In genomic region chr1:100075773-100076172, GRCh38 we compare ENCODE assay signal across 1 cellular context.
A peak's percentile ranks its signal among the peaks of the same experiment; 100 is the strongest.
TF ChIP-seq lines count a peak whose summit lies in the region.

No MANE protein-coding gene starts in this region.

TF ChIP-seq in GM12878, 131 proteins besides CTCF, POLR2A, EP300 and RAD21 (continued from another document and continues in another):
- TF ChIP-seq, protein P1, sequence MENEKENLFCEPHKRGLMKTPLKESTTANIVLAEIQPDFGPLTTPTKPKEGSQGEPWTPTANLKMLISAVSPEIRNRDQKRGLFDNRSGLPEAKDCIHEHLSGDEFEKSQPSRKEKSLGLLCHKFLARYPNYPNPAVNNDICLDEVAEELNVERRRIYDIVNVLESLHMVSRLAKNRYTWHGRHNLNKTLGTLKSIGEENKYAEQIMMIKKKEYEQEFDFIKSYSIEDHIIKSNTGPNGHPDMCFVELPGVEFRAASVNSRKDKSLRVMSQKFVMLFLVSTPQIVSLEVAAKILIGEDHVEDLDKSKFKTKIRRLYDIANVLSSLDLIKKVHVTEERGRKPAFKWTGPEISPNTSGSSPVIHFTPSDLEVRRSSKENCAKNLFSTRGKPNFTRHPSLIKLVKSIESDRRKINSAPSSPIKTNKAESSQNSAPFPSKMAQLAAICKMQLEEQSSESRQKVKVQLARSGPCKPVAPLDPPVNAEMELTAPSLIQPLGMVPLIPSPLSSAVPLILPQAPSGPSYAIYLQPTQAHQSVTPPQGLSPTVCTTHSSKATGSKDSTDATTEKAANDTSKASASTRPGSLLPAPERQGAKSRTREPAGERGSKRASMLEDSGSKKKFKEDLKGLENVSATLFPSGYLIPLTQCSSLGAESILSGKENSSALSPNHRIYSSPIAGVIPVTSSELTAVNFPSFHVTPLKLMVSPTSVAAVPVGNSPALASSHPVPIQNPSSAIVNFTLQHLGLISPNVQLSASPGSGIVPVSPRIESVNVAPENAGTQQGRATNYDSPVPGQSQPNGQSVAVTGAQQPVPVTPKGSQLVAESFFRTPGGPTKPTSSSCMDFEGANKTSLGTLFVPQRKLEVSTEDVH (IDR thresholded peaks at IDR 0.05; ENCODE audit: low read depth, partially characterized antibody): no peak
- TF ChIP-seq ZNF24 (IDR thresholded peaks at IDR 0.05) (peak; percentile 72; the same call in 1 of the 2 replicates), RBBP5 (conservative IDR thresholded peaks at IDR 0.05) (no peak), CREB1 (IDR thresholded peaks at IDR 0.05; ENCODE audit: low read depth) (no peak), MTA3 (IDR thresholded peaks at IDR 0.05; ENCODE audit: borderline replicate concordance, low read length) (peak; percentile 34; the same call in 1 of the 2 replicates), SRF (IDR thresholded peaks at IDR 0.05; ENCODE audit: low read depth in 2 of 2, low read length in 2 of 2) (peak in 1 of 2 experiments; percentile 56; a peak in 1 of 4 replicates), RB1 (IDR thresholded peaks at IDR 0.05; ENCODE audit: borderline replicate concordance) (no peak), YBX1 (IDR thresholded peaks at IDR 0.05) (no peak), PAX5 (IDR thresholded peaks at IDR 0.05; ENCODE audit: borderline replicate concordance, low read depth, low read length) (peak; percentile 53; the same call in 1 of the 2 replicates), RELA (IDR thresholded peaks at IDR 0.05; ENCODE audit: borderline replicate concordance, partially characterized antibody) (no peak), IKZF2 (IDR thresholded peaks at IDR 0.05) (peak; percentile 96), SMAD5 (IDR thresholded peaks at IDR 0.05; ENCODE audit: low read depth) (no peak), PAX8 (IDR thresholded peaks at IDR 0.05) (no peak), SREBF2 (IDR thresholded peaks at IDR 0.05; ENCODE audit: low read length) (no peak), RAD51 (IDR thresholded peaks at IDR 0.05) (peak; percentile 74; the same call in 1 of the 2 replicates), MYC (IDR thresholded peaks at IDR 0.05; ENCODE audit: insufficient read depth, insufficient read length, insufficient replicate concordance, low read length, severe bottlenecking) (no peak), RUNX3 (IDR thresholded peaks at IDR 0.05; ENCODE audit: low read length) (peak; percentile 78), HDGF (IDR thresholded peaks at IDR 0.05) (no peak), NFIC (IDR thresholded peaks at IDR 0.05; ENCODE audit: low read depth, low read length) (peak; percentile 83), SPI1 (IDR thresholded peaks at IDR 0.05; ENCODE audit: borderline replicate concordance, insufficient read depth, low read depth, low read length) (peak; percentile 91), ZBTB40 (IDR thresholded peaks at IDR 0.05; ENCODE audit: borderline replicate concordance) (no peak), KAT2A (conservative IDR thresholded peaks at IDR 0.05; ENCODE audit: control insufficient read depth, low read depth, low read length) (no peak), HDAC6 (IDR thresholded peaks at IDR 0.05; ENCODE audit: unreplicated experiment) (no peak), USF2 (IDR thresholded peaks at IDR 0.05; ENCODE audit: borderline replicate concordance, low read depth, low read length) (no peak; the same call in 1 of the 2 replicates), POLR2AphosphoS5 (IDR thresholded peaks at IDR 0.05; ENCODE audit: low read length) (no peak), FOS (IDR thresholded peaks at IDR 0.05; ENCODE audit: borderline replicate concordance, extremely low read depth, insufficient read length) (no peak), ZNF274 (IDR thresholded peaks at IDR 0.05; ENCODE audit: insufficient read depth, insufficient read length) (no peak), FOXM1 (IDR thresholded peaks at IDR 0.05; ENCODE audit: low read depth, low read length) (peak; percentile 75), BRCA1 (IDR thresholded peaks at IDR 0.05; ENCODE audit: low read depth, low read length) (no peak), ZNF217 (IDR thresholded peaks at IDR 0.05) (peak; percentile 86; the same call in 1 of the 2 replicates), EZH2 (IDR thresholded peaks at IDR 0.05; ENCODE audit: borderline replicate concordance, control insufficient read depth, low read depth, low read length) (no peak), NFYA (IDR thresholded peaks at IDR 0.05; ENCODE audit: borderline replicate concordance, low read depth, low read length) (no peak), IKZF1 (conservative IDR thresholded peaks at IDR 0.05) (peak; percentile 92), ATF7 (IDR thresholded peaks at IDR 0.05; ENCODE audit: low read depth) (peak; percentile 51; the same call in 1 of the 2 replicates), SUZ12 (IDR thresholded peaks at IDR 0.05; ENCODE audit: unreplicated experiment) (no peak), TCF3 (IDR thresholded peaks at IDR 0.05; ENCODE audit: borderline replicate concordance, insufficient read depth, low read depth, low read length) (peak; percentile 11; the same call in 1 of the 2 replicates), EED (IDR thresholded peaks at IDR 0.05; ENCODE audit: low read depth) (peak; percentile 95), CBX3 (IDR thresholded peaks at IDR 0.05; ENCODE audit: borderline replicate concordance, low read depth) (no peak), RCOR1 (conservative IDR thresholded peaks at IDR 0.05; ENCODE audit: low read depth, low read length) (no peak), ZSCAN29 (IDR thresholded peaks at IDR 0.05) (no peak), TARDBP (IDR thresholded peaks at IDR 0.05; ENCODE audit: borderline replicate concordance) (no peak), BCL11A (IDR thresholded peaks at IDR 0.05; ENCODE audit: low read depth, low read length) (peak; percentile 82; the same call in 1 of the 2 replicates), SMC3 (IDR thresholded peaks at IDR 0.05; ENCODE audit: borderline replicate concordance, low read length) (no peak), JUNB (IDR thresholded peaks at IDR 0.05) (peak; percentile 95)
- TF ChIP-seq, protein P2, sequence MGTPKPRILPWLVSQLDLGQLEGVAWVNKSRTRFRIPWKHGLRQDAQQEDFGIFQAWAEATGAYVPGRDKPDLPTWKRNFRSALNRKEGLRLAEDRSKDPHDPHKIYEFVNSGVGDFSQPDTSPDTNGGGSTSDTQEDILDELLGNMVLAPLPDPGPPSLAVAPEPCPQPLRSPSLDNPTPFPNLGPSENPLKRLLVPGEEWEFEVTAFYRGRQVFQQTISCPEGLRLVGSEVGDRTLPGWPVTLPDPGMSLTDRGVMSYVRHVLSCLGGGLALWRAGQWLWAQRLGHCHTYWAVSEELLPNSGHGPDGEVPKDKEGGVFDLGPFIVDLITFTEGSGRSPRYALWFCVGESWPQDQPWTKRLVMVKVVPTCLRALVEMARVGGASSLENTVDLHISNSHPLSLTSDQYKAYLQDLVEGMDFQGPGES (IDR thresholded peaks at IDR 0.05): no peak
- TF ChIP-seq, protein P3, sequence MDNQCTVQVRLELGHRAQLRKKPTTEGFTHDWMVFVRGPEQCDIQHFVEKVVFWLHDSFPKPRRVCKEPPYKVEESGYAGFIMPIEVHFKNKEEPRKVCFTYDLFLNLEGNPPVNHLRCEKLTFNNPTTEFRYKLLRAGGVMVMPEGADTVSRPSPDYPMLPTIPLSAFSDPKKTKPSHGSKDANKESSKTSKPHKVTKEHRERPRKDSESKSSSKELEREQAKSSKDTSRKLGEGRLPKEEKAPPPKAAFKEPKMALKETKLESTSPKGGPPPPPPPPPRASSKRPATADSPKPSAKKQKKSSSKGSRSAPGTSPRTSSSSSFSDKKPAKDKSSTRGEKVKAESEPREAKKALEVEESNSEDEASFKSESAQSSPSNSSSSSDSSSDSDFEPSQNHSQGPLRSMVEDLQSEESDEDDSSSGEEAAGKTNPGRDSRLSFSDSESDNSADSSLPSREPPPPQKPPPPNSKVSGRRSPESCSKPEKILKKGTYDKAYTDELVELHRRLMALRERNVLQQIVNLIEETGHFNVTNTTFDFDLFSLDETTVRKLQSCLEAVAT (IDR thresholded peaks at IDR 0.05): no peak
- TF ChIP-seq, protein P4, sequence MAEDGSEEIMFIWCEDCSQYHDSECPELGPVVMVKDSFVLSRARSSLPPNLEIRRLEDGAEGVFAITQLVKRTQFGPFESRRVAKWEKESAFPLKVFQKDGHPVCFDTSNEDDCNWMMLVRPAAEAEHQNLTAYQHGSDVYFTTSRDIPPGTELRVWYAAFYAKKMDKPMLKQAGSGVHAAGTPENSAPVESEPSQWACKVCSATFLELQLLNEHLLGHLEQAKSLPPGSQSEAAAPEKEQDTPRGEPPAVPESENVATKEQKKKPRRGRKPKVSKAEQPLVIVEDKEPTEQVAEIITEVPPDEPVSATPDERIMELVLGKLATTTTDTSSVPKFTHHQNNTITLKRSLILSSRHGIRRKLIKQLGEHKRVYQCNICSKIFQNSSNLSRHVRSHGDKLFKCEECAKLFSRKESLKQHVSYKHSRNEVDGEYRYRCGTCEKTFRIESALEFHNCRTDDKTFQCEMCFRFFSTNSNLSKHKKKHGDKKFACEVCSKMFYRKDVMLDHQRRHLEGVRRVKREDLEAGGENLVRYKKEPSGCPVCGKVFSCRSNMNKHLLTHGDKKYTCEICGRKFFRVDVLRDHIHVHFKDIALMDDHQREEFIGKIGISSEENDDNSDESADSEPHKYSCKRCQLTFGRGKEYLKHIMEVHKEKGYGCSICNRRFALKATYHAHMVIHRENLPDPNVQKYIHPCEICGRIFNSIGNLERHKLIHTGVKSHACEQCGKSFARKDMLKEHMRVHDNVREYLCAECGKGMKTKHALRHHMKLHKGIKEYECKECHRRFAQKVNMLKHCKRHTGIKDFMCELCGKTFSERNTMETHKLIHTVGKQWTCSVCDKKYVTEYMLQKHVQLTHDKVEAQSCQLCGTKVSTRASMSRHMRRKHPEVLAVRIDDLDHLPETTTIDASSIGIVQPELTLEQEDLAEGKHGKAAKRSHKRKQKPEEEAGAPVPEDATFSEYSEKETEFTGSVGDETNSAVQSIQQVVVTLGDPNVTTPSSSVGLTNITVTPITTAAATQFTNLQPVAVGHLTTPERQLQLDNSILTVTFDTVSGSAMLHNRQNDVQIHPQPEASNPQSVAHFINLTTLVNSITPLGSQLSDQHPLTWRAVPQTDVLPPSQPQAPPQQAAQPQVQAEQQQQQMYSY (CRISPR knock-in tag; IDR thresholded peaks at IDR 0.05): no peak
- TF ChIP-seq, protein P5, sequence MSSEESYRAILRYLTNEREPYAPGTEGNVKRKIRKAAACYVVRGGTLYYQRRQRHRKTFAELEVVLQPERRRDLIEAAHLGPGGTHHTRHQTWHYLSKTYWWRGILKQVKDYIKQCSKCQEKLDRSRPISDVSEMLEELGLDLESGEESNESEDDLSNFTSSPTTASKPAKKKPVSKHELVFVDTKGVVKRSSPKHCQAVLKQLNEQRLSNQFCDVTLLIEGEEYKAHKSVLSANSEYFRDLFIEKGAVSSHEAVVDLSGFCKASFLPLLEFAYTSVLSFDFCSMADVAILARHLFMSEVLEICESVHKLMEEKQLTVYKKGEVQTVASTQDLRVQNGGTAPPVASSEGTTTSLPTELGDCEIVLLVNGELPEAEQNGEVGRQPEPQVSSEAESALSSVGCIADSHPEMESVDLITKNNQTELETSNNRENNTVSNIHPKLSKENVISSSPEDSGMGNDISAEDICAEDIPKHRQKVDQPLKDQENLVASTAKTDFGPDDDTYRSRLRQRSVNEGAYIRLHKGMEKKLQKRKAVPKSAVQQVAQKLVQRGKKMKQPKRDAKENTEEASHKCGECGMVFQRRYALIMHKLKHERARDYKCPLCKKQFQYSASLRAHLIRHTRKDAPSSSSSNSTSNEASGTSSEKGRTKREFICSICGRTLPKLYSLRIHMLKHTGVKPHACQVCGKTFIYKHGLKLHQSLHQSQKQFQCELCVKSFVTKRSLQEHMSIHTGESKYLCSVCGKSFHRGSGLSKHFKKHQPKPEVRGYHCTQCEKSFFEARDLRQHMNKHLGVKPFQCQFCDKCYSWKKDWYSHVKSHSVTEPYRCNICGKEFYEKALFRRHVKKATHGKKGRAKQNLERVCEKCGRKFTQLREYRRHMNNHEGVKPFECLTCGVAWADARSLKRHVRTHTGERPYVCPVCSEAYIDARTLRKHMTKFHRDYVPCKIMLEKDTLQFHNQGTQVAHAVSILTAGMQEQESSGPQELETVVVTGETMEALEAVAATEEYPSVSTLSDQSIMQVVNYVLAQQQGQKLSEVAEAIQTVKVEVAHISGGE (CRISPR knock-in tag; IDR thresholded peaks at IDR 0.05): no peak
